ENCODE assay signal across 13 cellular contexts in genomic region chr15:39785806-39786205, GRCh38. TPM values are rescaled to one million over a fixed set of nuclear protein-coding genes. Genes with fewer than 3 reads are reported as not detected.
DNase-seq lines count a peak whose midpoint lies in the region; ATAC-seq, FAIRE-seq and TF ChIP-seq lines count a peak whose summit lies in the region.
"Had no signal": no experiment of that assay in that cellular context is flagged by ENCODE, and none has a peak within 500 bp of the region (broad histone marks: within the 10 kb centered on the region; RNA-seq: fewer than 3 reads in every experiment).

No MANE protein-coding gene starts in this region.

- no peaks in the 10 kb centered on the region for H3K36me3 ChIP-seq in endocrine pancreas (ENCODE audit: control insufficient read depth, insufficient read depth, low read length)

- no peak for FAIRE-seq in urothelium cell line (lab: Jason Lieb, UNC)

- H3K4me3 ChIP-seq in endocrine pancreas (ENCODE audit: control insufficient read depth, insufficient read depth, low read length) = peak overlapping the region; percentile 52

- no peak for DNase-seq in stimulated activated naive CD8-positive, alpha-beta T cell treated with anti-CD3 and anti-CD28 coated beads, Interleukin-15, Interleukin-2, amounts not matched to agents 100 U/mL and 50 U/mL, for 24 hours
- DNase-seq in NCI-H1694 (lab: John Stamatoyannopoulos, UW) (peak; percentile 33), head of caudate nucleus (no peak), osteocyte (ENCODE audit: extremely low spot score, unreplicated experiment) (no peak), urothelium cell line (ENCODE audit: low spot score) (no peak)
- DNase-seq: activated CD4-positive, alpha-beta T cell treated with anti-CD3 and anti-CD28 coated beads, Interleukin-2, amount 50 U/mL, for 48 hours; activated naive CD4-positive, alpha-beta T cell treated with anti-CD3 and anti-CD28 coated beads, Interleukin-2, amount 50 U/mL, for 16 hours; left ventricle myocardium superior; stimulated activated CD4-positive, alpha-beta T cell treated with anti-CD3 and anti-CD28 coated beads, Interleukin-1b, Interleukin-23, amount 100 ng/mL, for 48 hours had no signal

- intact Hi-C loops in head of caudate nucleus (cut with DNase I) = no loop called here

- H3K9me3 ChIP-seq in endocrine pancreas (ENCODE audit: control insufficient read depth, low read length) = no peaks in the 10 kb centered on the region

- TF ChIP-seq CTCF in osteocyte (IDR thresholded peaks at IDR 0.05) = no peak

- H3K4me1 Mint-ChIP-seq in stimulated activated naive CD8-positive, alpha-beta T cell treated with anti-CD3 and anti-CD28 coated beads, Interleukin-15, Interleukin-2, amounts not matched to agents 100 ng/mL and 50 ng/mL, for 24 hours (ENCODE audit: low read depth) = peaks cover 65% of the 10 kb centered on the region
- peaks cover 57% of the 10 kb centered on the region for H3K4me1 Mint-ChIP-seq in osteocyte (ENCODE audit: unreplicated experiment)

- no peaks in the 10 kb centered on the region for H3K27me3 Mint-ChIP-seq in stimulated activated naive CD8-positive, alpha-beta T cell treated with anti-CD3 and anti-CD28 coated beads, Interleukin-15, Interleukin-2, amounts not matched to agents 100 ng/mL and 50 ng/mL, for 24 hours
- H3K27me3 Mint-ChIP-seq in osteocyte (ENCODE audit: unreplicated experiment) = no peaks in the 10 kb centered on the region
- H3K27me3 Mint-ChIP-seq: B cell had no signal

- no peaks in the 10 kb centered on the region for H3K27me3 ChIP-seq in endocrine pancreas (ENCODE audit: control insufficient read depth, insufficient read depth, low read length)

- no peaks in the 10 kb centered on the region for H3K9me3 Mint-ChIP-seq in stimulated activated naive CD8-positive, alpha-beta T cell treated with anti-CD3 and anti-CD28 coated beads, Interleukin-15, Interleukin-2, amounts not matched to agents 100 ng/mL and 50 ng/mL, for 24 hours
- H3K9me3 Mint-ChIP-seq in osteocyte (ENCODE audit: unreplicated experiment) = no peaks in the 10 kb centered on the region

- no peak overlapping the region for H3K9ac ChIP-seq in endocrine pancreas (ENCODE audit: control insufficient read depth, insufficient read depth, low read length)

- peak overlapping the region; percentile 45 for H3K27ac Mint-ChIP-seq in stimulated activated naive CD8-positive, alpha-beta T cell treated with anti-CD3 and anti-CD28 coated beads, Interleukin-15, Interleukin-2, amounts not matched to agents 100 ng/mL and 50 ng/mL, for 24 hours
- no peak overlapping the region for H3K27ac Mint-ChIP-seq in osteocyte (ENCODE audit: unreplicated experiment)

- ATAC-seq in stimulated activated naive CD8-positive, alpha-beta T cell treated with anti-CD3 and anti-CD28 coated beads, Interleukin-15, Interleukin-2, amounts not matched to agents 100 U/mL and 50 U/mL, for 24 hours = no peak
- ATAC-seq in GM18867 (IDR thresholded peaks at IDR 0.05; ENCODE audit: unreplicated experiment) = no peak
- ATAC-seq: left ventricle myocardium superior had no signal

- no peaks in the 10 kb centered on the region for H3K36me3 Mint-ChIP-seq in stimulated activated naive CD8-positive, alpha-beta T cell treated with anti-CD3 and anti-CD28 coated beads, Interleukin-15, Interleukin-2, amounts not matched to agents 100 ng/mL and 50 ng/mL, for 24 hours (ENCODE audit: low read depth)
- H3K36me3 Mint-ChIP-seq in osteocyte (ENCODE audit: unreplicated experiment) = no peaks in the 10 kb centered on the region

- H3K4me1 ChIP-seq in endocrine pancreas (ENCODE audit: control insufficient read depth, insufficient read depth, low read length) = peaks cover 6% of the 10 kb centered on the region

- no peak overlapping the region for H3K4me3 Mint-ChIP-seq in stimulated activated naive CD8-positive, alpha-beta T cell treated with anti-CD3 and anti-CD28 coated beads, Interleukin-15, Interleukin-2, amounts not matched to agents 100 ng/mL and 50 ng/mL, for 24 hours
- no peak overlapping the region for H3K4me3 Mint-ChIP-seq in osteocyte (ENCODE audit: unreplicated experiment)
- H3K4me3 Mint-ChIP-seq: B cell had no signal

RNA-seq across cellular contexts. Expression of gene FSIP1, which starts 3.2 kb away (rescaled TPM):
- 0.31 and 0.54 TPM in 2 replicates for total RNA-seq in osteocyte
